Comparison of ENCODE assay signal across 24 cellular contexts in the genomic region with DNA sequence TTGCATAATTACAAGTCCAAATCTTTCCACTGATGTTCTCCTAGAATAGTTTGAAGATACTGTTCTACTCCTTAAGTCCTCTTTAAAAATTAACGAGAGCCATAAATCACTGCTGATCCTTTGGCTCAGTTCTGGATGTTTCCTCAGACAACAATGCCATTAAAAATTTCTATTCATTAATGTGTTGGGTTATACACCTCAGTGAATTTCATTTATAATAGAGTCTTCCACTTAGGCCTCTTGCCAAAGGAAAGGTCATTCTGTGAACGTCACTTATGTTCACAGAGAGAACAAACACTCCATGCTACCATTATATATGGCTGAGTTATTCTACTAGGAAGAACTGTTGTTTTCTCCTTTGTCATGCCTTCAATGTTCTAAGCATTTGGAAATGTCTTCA.
DNase-seq lines count a peak whose midpoint lies in the region; ATAC-seq and FAIRE-seq lines count a peak whose summit lies in the region.
"Had no signal": no experiment of that assay in that cellular context is flagged by ENCODE, and none has a peak within 500 bp of the region (broad histone marks: within the 10 kb centered on the region; RNA-seq: fewer than 3 reads in every experiment).

No MANE protein-coding gene starts in this region.

- FAIRE-seq in endometrium (lab: Jason Lieb, UNC), result peak; percentile 35
- FAIRE-seq: colon, G401.6, TTC549 had no signal

- ATAC-seq in HG03439 (IDR thresholded peaks at IDR 0.05; ENCODE audit: unreplicated experiment) (no peak), HG02642 (IDR thresholded peaks at IDR 0.05; ENCODE audit: poor library complexity, unreplicated experiment) (no peak), GM19328 (IDR thresholded peaks at IDR 0.05; ENCODE audit: unreplicated experiment) (no peak)
- ATAC-seq: HCT116, sciatic nerve, T-helper 17 cell had no signal

- peak; percentile 91 for DNase-seq in DMS153 (lab: John Stamatoyannopoulos, UW)
- DNase-seq in NCI-H1092 (lab: John Stamatoyannopoulos, UW), result peak; percentile 81
- peak; percentile 47 for DNase-seq in NCI-H446 treated with DMSO at 0.1 percent for 48 hours (lab: John Stamatoyannopoulos, UW)
- DNase-seq in SIG-M5 treated with dmso at 0.1 percent for 504 hours (lab: John Stamatoyannopoulos, UW; ENCODE audit: unreplicated experiment), result no peak
- DNase-seq: activated CD4-positive, CD25-positive, alpha-beta regulatory T cell; activated T-cell treated with anti-CD3 and anti-CD28 coated beads, Interleukin-2, amount 50 U/mL, for 48 hours; AML-193; CD4-positive, alpha-beta T cell; DMS 273 treated with DMSO at 0.1 percent for 48 hours; effector CD8-positive, alpha-beta T cell; left ventricle myocardium inferior; NCI-H1694; PC-9; stimulated activated CD4-positive, alpha-beta T cell treated with anti-CD3 and anti-CD28 coated beads, Interleukin-4, amount 100 ng/mL, for 24 hours; T-helper 17 cell had no signal
